In the genomic region with DNA sequence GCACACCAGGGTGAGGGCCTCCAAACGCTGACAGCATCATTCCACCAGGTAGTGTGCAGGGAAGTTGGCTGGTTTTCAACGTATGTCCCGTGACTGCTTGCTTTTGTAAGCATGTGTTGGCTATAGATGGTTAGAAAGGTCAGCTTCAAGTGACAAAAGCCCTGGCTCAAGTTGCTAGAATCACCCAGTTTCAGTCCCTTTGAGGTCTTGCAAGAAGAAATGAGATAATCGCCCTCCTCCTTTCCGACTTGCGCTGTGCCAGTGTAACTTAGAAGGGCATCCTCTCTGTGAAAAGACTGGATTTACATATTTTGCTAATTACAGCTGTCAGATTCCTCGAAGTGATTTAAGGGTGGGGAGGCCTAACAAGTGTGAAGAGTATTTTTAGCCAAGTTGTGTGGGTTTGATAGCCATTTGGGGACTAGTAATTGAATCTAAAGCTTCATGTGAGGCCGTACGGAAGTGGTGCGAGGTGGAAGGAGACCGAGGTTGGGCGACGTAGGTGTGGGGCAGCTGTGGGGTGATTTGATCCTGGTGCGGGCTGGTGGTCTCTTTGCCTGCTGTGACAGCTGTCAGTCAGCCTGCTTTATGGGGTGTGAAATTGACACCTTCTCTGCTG, we compare ENCODE assay signal across 18 cellular contexts.
A peak's percentile ranks its signal among the peaks of the same experiment; 100 is the strongest.
DNase-seq lines count a peak whose midpoint lies in the region; ATAC-seq and TF ChIP-seq lines count a peak whose summit lies in the region.
"Had no signal": no experiment of that assay in that cellular context is flagged by ENCODE, and none has a peak within 500 bp of the region (broad histone marks: within the 10 kb centered on the region; RNA-seq: fewer than 3 reads in every experiment).

No MANE protein-coding gene starts in this region.

- intact Hi-C loops in A673 (cut with micrococcal nuclease; ENCODE audit: unreplicated experiment) = no loop called here

- no peak overlapping the region for H3K4me3 ChIP-seq in A673 (ENCODE audit: low read depth, low read length, poor library complexity, severe bottlenecking)
- H3K4me3 ChIP-seq: lung, right lobe of liver, tibial artery had no signal

- H3K9me3 ChIP-seq in A673 (ENCODE audit: low read depth, low read length, poor library complexity, severe bottlenecking) = no peaks in the 10 kb centered on the region
- H3K9me3 ChIP-seq: right lobe of liver had no signal

- peak; percentile 42 for DNase-seq in A673 (ENCODE audit: low spot score)
- DNase-seq in germinal center (ENCODE audit: low spot score) = peak; percentile 30
- DNase-seq in kidney glomerular epithelial cell (lab: John Stamatoyannopoulos, UW) = no peak
- DNase-seq in UCSD-AML1 (lab: John Stamatoyannopoulos, UW; ENCODE audit: unreplicated experiment) = no peak
- DNase-seq in NCI-H446 treated with DMSO at 0.1 percent for 48 hours (lab: John Stamatoyannopoulos, UW) = no peak
- DNase-seq: activated CD4-positive, alpha-beta T cell treated with anti-CD3 and anti-CD28 coated beads for 48 hours; cerebellar nuclear complex; foreskin fibroblast; NK-92 treated with Interleukin-12 subunit alpha and Interleukin-12 subunit beta, amount 100 ng/mL, for 24 hours; right lobe of liver; SIG-M5; stimulated activated CD4-positive, alpha-beta T cell treated with anti-CD3 and anti-CD28 coated beads, Interleukin-2, amount 100 ng/mL, for 24 hours; T-helper 9 cell; tibial artery had no signal

- no peaks in the 10 kb centered on the region for H3K27me3 ChIP-seq in A673 (replicated peaks; ENCODE audit: insufficient read depth, low read depth, low read length, poor library complexity)
- H3K27me3 ChIP-seq: right lobe of liver, tibial artery had no signal

- H3K27ac ChIP-seq in A673 (ENCODE audit: low read depth, low read length, poor library complexity, severe bottlenecking) = no peak overlapping the region
- H3K27ac ChIP-seq: right lobe of liver, tibial artery had no signal

- POLR2A ChIA-PET in A673 (lab: Charles Lee; ENCODE audit: low non-redundant PET) = no interaction called here

- H3K36me3 ChIP-seq in A673 (ENCODE audit: insufficient read depth, low read length, poor library complexity, severe bottlenecking) = no peaks in the 10 kb centered on the region
- H3K36me3 ChIP-seq: right lobe of liver, tibial artery had no signal

- BruUV-seq in A673 (replicated peaks; lab: Mats Ljungman, UMichigan) = no TSS peak

- TF ChIP-seq CTCF in A673 (conservative IDR thresholded peaks at IDR 0.05; ENCODE audit: low read depth, low read length) = no peak

- ATAC-seq in GM18520 (IDR thresholded peaks at IDR 0.05; ENCODE audit: unreplicated experiment) (peak; percentile 63), HG02763 (IDR thresholded peaks at IDR 0.05; ENCODE audit: unreplicated experiment) (peak; percentile 49), HG02840 (IDR thresholded peaks at IDR 0.05; ENCODE audit: low FRiP score, unreplicated experiment) (no peak)
- ATAC-seq: right lobe of liver had no signal

- H3K4me1 ChIP-seq in A673 (ENCODE audit: insufficient read depth, low read length, poor library complexity, severe bottlenecking) = peaks cover 24% of the 10 kb centered on the region
- H3K4me1 ChIP-seq: right lobe of liver, tibial artery had no signal

- CTCF ChIA-PET in A673 (lab: Charles Lee) = no interaction called here

Comparison
In these comparisons a context has a peak if more than half of its experiments do, and no peak if none do; other contexts are left out.
1. DNase-seq: peak in A673 (single experiment) and germinal center (single experiment); none in kidney glomerular epithelial cell (single experiment), UCSD-AML1 (single experiment) and NCI-H446 treated with DMSO at 0.1 percent for 48 hours (single experiment).